Comparison of ENCODE assay signal across 1 cellular context in genomic region chr3:143084856-143085731, GRCh38.
TF ChIP-seq lines count a peak whose summit lies in the region.

No MANE protein-coding gene starts in this region.

TF ChIP-seq in K562, 482 proteins besides CTCF, POLR2A, EP300 and RAD21 (continued from another document and continues in another):
- TF ChIP-seq THRB (CRISPR knock-in tag; conservative IDR thresholded peaks at IDR 0.05) (0 out of 2 replicates have a peak, but pooled peaks have one; percentile 7), ZNF717 (CRISPR knock-in tag; IDR thresholded peaks at IDR 0.05) (no peak), HIVEP1 (CRISPR knock-in tag; IDR thresholded peaks at IDR 0.05) (0 out of 2 replicates have a peak, but pooled peaks have one; percentile 69), NR2F6 (CRISPR knock-in tag; IDR thresholded peaks at IDR 0.05) (no peak), THAP12 (CRISPR knock-in tag; IDR thresholded peaks at IDR 0.05) (no peak), NUFIP1 (IDR thresholded peaks at IDR 0.05; ENCODE audit: partially characterized antibody) (peak; percentile 82), ZNF57 (CRISPR knock-in tag; IDR thresholded peaks at IDR 0.05) (0 out of 2 replicates have a peak, but pooled peaks have one; percentile 21), CBX2 (IDR thresholded peaks at IDR 0.05; ENCODE audit: insufficient read depth, low read length, poor library complexity, severe bottlenecking) (no peak), ZFX (CRISPR knock-in tag; IDR thresholded peaks at IDR 0.05) (no peak), NR2C2 (CRISPR knock-in tag; IDR thresholded peaks at IDR 0.05) (no peak), NR2C2 (tag; IDR thresholded peaks at IDR 0.05) (peak; percentile 38), TRIM28 (IDR thresholded peaks at IDR 0.05) (no peak), FUS (optimal IDR thresholded peaks at IDR 0.05; ENCODE audit: low read depth, low read length) (no peak), ZNF197 (CRISPR knock-in tag; IDR thresholded peaks at IDR 0.05; ENCODE audit: low read depth) (peak; percentile 84; the same call in 1 of the 2 replicates), NR0B1 (IDR thresholded peaks at IDR 0.05; ENCODE audit: partially characterized antibody) (no peak), ZNF449 (CRISPR knock-in tag; IDR thresholded peaks at IDR 0.05) (peak; percentile 42; the same call in 1 of the 2 replicates), PTBP1 (IDR thresholded peaks at IDR 0.05; ENCODE audit: low read depth, low read length) (peak; percentile 84; the same call in 1 of the 2 replicates), NCOA2 (IDR thresholded peaks at IDR 0.05; ENCODE audit: partially characterized antibody in 2 of 2) (peak; percentile 86 to 91), WHSC1 (IDR thresholded peaks at IDR 0.05; ENCODE audit: low read length) (no peak), ID3 (CRISPR knock-in tag; IDR thresholded peaks at IDR 0.05) (peak; percentile 51; the same call in 1 of the 2 replicates), ID3 (tag; IDR thresholded peaks at IDR 0.05) (peak; percentile 90), ZNF174 (CRISPR knock-in tag; IDR thresholded peaks at IDR 0.05) (no peak), FOXJ2 (tag; IDR thresholded peaks at IDR 0.05) (no peak), RBBP5 (IDR thresholded peaks at IDR 0.05; ENCODE audit: borderline replicate concordance, insufficient read depth, low read length, poor library complexity, severe bottlenecking) (peak; percentile 70), ETV6 (IDR thresholded peaks at IDR 0.05; ENCODE audit: borderline replicate concordance in 1 of 2, low read depth in 2 of 2, low read length in 1 of 2) (peak in 1 of 2 experiments; percentile 88; a peak in 2 of 4 replicates), ETV6 (CRISPR knock-in tag; IDR thresholded peaks at IDR 0.05; ENCODE audit: borderline replicate concordance) (no peak), AFF4 (CRISPR knock-in tag; IDR thresholded peaks at IDR 0.05) (no peak; the same call in 1 of the 2 replicates), TGIF2 (CRISPR knock-in tag; IDR thresholded peaks at IDR 0.05) (no peak), ZNF175 (CRISPR knock-in tag; IDR thresholded peaks at IDR 0.05; ENCODE audit: low read depth) (peak; percentile 48; the same call in 1 of the 2 replicates), RUNX1 (IDR thresholded peaks at IDR 0.05; ENCODE audit: low read depth) (peak; percentile 95), RBFOX2 (IDR thresholded peaks at IDR 0.05; ENCODE audit: low read depth, low read length) (peak; percentile 69), SFPQ (IDR thresholded peaks at IDR 0.05; ENCODE audit: low read depth, low read length) (no peak), RNF2 (IDR thresholded peaks at IDR 0.05) (peak; percentile 98), PURB (CRISPR knock-in tag; IDR thresholded peaks at IDR 0.05; ENCODE audit: low read depth) (no peak)
- TF ChIP-seq, protein P1, sequence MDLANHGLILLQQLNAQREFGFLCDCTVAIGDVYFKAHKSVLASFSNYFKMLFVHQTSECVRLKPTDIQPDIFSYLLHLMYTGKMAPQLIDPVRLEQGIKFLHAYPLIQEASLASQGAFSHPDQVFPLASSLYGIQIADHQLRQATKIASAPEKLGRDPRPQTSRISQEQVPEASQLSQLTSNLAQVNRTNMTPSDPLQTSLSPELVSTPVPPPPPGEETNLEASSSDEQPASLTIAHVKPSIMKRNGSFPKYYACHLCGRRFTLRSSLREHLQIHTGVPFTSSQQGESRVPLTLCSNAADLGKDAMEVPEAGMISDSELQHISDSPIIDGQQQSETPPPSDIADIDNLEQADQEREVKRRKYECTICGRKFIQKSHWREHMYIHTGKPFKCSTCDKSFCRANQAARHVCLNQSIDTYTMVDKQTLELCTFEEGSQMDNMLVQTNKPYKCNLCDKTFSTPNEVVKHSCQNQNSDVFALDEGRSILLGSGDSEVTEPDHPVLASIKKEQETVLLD (IDR thresholded peaks at IDR 0.05): peak; percentile 65
- TF ChIP-seq, protein P2, sequence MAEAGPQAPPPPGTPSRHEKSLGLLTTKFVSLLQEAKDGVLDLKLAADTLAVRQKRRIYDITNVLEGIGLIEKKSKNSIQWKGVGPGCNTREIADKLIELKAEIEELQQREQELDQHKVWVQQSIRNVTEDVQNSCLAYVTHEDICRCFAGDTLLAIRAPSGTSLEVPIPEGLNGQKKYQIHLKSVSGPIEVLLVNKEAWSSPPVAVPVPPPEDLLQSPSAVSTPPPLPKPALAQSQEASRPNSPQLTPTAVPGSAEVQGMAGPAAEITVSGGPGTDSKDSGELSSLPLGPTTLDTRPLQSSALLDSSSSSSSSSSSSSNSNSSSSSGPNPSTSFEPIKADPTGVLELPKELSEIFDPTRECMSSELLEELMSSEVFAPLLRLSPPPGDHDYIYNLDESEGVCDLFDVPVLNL (CRISPR knock-in tag; IDR thresholded peaks at IDR 0.05; ENCODE audit: low read depth): no peak
- TF ChIP-seq, protein P3, sequence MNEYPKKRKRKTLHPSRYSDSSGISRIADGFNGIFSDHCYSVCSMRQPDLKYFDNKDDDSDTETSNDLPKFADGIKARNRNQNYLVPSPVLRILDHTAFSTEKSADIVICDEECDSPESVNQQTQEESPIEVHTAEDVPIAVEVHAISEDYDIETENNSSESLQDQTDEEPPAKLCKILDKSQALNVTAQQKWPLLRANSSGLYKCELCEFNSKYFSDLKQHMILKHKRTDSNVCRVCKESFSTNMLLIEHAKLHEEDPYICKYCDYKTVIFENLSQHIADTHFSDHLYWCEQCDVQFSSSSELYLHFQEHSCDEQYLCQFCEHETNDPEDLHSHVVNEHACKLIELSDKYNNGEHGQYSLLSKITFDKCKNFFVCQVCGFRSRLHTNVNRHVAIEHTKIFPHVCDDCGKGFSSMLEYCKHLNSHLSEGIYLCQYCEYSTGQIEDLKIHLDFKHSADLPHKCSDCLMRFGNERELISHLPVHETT (CRISPR knock-in tag; conservative IDR thresholded peaks at IDR 0.05 in 1 of 2, IDR thresholded peaks at IDR 0.05 in 1 of 2): peak in 1 of 2 experiments; percentile 59; a peak in 1 of 4 replicates
- TF ChIP-seq, protein P4, sequence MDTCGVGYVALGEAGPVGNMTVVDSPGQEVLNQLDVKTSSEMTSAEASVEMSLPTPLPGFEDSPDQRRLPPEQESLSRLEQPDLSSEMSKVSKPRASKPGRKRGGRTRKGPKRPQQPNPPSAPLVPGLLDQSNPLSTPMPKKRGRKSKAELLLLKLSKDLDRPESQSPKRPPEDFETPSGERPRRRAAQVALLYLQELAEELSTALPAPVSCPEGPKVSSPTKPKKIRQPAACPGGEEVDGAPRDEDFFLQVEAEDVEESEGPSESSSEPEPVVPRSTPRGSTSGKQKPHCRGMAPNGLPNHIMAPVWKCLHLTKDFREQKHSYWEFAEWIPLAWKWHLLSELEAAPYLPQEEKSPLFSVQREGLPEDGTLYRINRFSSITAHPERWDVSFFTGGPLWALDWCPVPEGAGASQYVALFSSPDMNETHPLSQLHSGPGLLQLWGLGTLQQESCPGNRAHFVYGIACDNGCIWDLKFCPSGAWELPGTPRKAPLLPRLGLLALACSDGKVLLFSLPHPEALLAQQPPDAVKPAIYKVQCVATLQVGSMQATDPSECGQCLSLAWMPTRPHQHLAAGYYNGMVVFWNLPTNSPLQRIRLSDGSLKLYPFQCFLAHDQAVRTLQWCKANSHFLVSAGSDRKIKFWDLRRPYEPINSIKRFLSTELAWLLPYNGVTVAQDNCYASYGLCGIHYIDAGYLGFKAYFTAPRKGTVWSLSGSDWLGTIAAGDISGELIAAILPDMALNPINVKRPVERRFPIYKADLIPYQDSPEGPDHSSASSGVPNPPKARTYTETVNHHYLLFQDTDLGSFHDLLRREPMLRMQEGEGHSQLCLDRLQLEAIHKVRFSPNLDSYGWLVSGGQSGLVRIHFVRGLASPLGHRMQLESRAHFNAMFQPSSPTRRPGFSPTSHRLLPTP (IDR thresholded peaks at IDR 0.05; ENCODE audit: borderline replicate concordance, extremely low read depth, insufficient read length): no peak
